1 cellular context compared by ENCODE assay signal in the genomic region with DNA sequence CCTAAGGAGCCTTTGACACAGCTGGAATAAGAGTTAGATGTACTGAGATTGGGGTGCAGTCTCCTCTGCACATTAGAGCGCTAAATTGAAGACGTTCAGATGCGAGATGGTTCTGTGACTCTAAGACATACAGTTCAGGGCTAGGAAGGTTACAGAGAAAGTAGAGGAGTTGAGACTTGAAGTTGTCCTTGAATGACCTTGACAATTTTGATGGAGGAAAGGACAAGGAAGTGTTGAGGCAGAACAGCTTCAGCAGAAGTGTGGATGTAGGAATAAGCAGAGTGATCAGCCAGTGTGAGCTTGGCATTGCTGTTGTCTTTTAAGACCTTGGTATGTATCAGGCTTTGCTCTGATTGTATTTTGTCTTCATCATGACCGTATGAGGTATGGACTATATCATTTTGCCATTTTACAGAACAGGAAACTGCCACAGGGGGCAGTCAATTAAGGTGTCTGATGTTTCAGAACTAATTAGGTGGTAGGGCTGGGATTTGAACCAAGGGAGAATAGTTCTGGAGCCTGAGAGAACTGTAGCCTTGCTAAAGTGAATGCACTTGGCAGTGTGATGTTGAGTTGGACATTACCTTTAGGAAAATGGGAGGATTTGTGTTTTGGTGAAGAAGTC.
TF ChIP-seq lines count a peak whose summit lies in the region.

No MANE protein-coding gene starts in this region.

TF ChIP-seq in GM12878, 131 proteins besides CTCF, POLR2A, EP300 and RAD21:
- TF ChIP-seq ESRRA (IDR thresholded peaks at IDR 0.05; ENCODE audit: low read length) = peak; percentile 93
- no peak for TF ChIP-seq NR2C1 (IDR thresholded peaks at IDR 0.05)
